ENCODE assay signal across 1 cellular context in genomic region chr17:4573682-4574081, GRCh38.
TF ChIP-seq lines count a peak whose summit lies in the region.

No MANE protein-coding gene starts in this region.

TF ChIP-seq in SK-N-SH treated with all-trans-retinoic acid at 6 μM for 48 hours, 23 proteins besides CTCF, POLR2A, EP300 and RAD21 (continued from another document):
- TF ChIP-seq TSHZ2 (CRISPR knock-in tag; IDR thresholded peaks at IDR 0.05) = no peak
- no peak for TF ChIP-seq ISL1 (CRISPR knock-in tag; IDR thresholded peaks at IDR 0.05)
- no peak for TF ChIP-seq RARB (CRISPR knock-in tag; IDR thresholded peaks at IDR 0.05)
- TF ChIP-seq SNAI2 (CRISPR knock-in tag; IDR thresholded peaks at IDR 0.05) = no peak
- no peak for TF ChIP-seq BACH2 (CRISPR knock-in tag; IDR thresholded peaks at IDR 0.05; ENCODE audit: borderline replicate concordance)
- no peak for TF ChIP-seq TCF4 (CRISPR knock-in tag; IDR thresholded peaks at IDR 0.05; ENCODE audit: borderline replicate concordance)
